Comparison of ENCODE assay signal across 2 cellular contexts in genomic region chr1:106319611-106320010, GRCh38.
TF ChIP-seq lines count a peak whose summit lies in the region.

No MANE protein-coding gene starts in this region.

TF ChIP-seq in HepG2, 621 proteins besides CTCF, POLR2A, EP300 and RAD21:
- TF ChIP-seq, protein P1, sequence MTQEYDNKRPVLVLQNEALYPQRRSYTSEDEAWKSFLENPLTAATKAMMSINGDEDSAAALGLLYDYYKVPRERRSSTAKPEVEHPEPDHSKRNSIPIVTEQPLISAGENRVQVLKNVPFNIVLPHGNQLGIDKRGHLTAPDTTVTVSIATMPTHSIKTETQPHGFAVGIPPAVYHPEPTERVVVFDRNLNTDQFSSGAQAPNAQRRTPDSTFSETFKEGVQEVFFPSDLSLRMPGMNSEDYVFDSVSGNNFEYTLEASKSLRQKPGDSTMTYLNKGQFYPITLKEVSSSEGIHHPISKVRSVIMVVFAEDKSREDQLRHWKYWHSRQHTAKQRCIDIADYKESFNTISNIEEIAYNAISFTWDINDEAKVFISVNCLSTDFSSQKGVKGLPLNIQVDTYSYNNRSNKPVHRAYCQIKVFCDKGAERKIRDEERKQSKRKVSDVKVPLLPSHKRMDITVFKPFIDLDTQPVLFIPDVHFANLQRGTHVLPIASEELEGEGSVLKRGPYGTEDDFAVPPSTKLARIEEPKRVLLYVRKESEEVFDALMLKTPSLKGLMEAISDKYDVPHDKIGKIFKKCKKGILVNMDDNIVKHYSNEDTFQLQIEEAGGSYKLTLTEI (CRISPR knock-in tag; conservative IDR thresholded peaks at IDR 0.05), result no peak
- TF ChIP-seq ZKSCAN1 (IDR thresholded peaks at IDR 0.05; ENCODE audit: low read length), result no peak
- TF ChIP-seq RBM22 (optimal IDR thresholded peaks at IDR 0.05; ENCODE audit: low read length), result no peak
- peak; percentile 89 for TF ChIP-seq MAFF (IDR thresholded peaks at IDR 0.05; ENCODE audit: low read depth, low read length)
- no peak for TF ChIP-seq CBX2 (IDR thresholded peaks at IDR 0.05; ENCODE audit: low read depth, low read length)
- no peak for TF ChIP-seq CBX2 (CRISPR knock-in tag; IDR thresholded peaks at IDR 0.05; ENCODE audit: low read depth)
- no peak for TF ChIP-seq ZNF329 (CRISPR knock-in tag; IDR thresholded peaks at IDR 0.05; ENCODE audit: low read depth)
- TF ChIP-seq ZNF776 (CRISPR knock-in tag; IDR thresholded peaks at IDR 0.05), result no peak
- peak; percentile 78 to 93 for TF ChIP-seq MAFK (conservative IDR thresholded peaks at IDR 0.05 in 1 of 2, IDR thresholded peaks at IDR 0.05 in 1 of 2; ENCODE audit: low read length in 2 of 2)
- TF ChIP-seq ZNF550 (CRISPR knock-in tag; IDR thresholded peaks at IDR 0.05; ENCODE audit: borderline replicate concordance), result no peak

TF ChIP-seq in K562, 482 proteins besides CTCF, POLR2A, EP300 and RAD21 (continued from another document):
- 0 out of 6 replicates have a peak, but pooled peaks of 1 of the 3 experiments have one; percentile 19 for TF ChIP-seq ZBTB11 (CRISPR knock-in tag; IDR thresholded peaks at IDR 0.05)
- TF ChIP-seq MAFK (IDR thresholded peaks at IDR 0.05; ENCODE audit: low read length), result peak; percentile 71
- TF ChIP-seq ZNF77 (CRISPR knock-in tag; IDR thresholded peaks at IDR 0.05), result no peak
TF ChIP-seq in K562: peak in this region for 6.
